1 cellular context compared by ENCODE assay signal in the genomic region with DNA sequence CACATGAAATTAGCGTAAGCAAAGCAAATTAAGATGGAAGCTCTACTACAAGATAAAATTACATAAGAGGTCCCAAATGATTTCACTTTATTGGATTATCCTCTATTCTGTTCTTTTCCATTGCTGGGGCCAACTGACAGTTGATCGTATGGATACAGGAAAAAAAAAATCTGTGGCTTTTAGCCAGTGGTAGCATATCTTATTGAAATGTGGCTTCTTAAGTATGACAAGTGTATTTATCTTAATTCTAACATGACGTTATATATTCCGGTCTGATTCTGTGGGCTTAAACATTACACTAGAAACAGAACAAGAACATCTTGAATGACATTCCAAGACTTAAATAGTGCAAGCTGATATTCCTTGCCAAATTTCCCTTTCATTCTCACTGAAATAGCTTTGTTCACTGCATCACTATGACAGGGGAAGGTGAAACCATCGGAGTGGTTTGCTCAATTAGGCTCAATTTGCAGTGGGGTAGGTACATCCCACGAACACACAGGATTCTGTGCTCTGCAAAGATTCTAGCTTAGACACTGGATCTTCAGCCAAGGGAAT.
A peak's percentile ranks its signal among the peaks of the same experiment; 100 is the strongest.
TF ChIP-seq lines count a peak whose summit lies in the region.

No MANE protein-coding gene starts in this region.

TF ChIP-seq in SK-N-SH, 30 proteins besides CTCF, POLR2A, EP300 and RAD21 (continued from another document):
- TF ChIP-seq, protein P1, sequence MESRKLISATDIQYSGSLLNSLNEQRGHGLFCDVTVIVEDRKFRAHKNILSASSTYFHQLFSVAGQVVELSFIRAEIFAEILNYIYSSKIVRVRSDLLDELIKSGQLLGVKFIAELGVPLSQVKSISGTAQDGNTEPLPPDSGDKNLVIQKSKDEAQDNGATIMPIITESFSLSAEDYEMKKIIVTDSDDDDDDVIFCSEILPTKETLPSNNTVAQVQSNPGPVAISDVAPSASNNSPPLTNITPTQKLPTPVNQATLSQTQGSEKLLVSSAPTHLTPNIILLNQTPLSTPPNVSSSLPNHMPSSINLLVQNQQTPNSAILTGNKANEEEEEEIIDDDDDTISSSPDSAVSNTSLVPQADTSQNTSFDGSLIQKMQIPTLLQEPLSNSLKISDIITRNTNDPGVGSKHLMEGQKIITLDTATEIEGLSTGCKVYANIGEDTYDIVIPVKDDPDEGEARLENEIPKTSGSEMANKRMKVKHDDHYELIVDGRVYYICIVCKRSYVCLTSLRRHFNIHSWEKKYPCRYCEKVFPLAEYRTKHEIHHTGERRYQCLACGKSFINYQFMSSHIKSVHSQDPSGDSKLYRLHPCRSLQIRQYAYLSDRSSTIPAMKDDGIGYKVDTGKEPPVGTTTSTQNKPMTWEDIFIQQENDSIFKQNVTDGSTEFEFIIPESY (IDR thresholded peaks at IDR 0.05; ENCODE audit: borderline replicate concordance, low read depth) = no peak
- TF ChIP-seq GATA2 (CRISPR knock-in tag; IDR thresholded peaks at IDR 0.05) (no peak; the same call in 1 of the 2 replicates), TCF12 (IDR thresholded peaks at IDR 0.05) (peak; percentile 1), TAF1 (IDR thresholded peaks at IDR 0.05; ENCODE audit: borderline replicate concordance, low read depth, low read length) (no peak)
- TF ChIP-seq, protein P2, sequence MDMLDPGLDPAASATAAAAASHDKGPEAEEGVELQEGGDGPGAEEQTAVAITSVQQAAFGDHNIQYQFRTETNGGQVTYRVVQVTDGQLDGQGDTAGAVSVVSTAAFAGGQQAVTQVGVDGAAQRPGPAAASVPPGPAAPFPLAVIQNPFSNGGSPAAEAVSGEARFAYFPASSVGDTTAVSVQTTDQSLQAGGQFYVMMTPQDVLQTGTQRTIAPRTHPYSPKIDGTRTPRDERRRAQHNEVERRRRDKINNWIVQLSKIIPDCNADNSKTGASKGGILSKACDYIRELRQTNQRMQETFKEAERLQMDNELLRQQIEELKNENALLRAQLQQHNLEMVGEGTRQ (IDR thresholded peaks at IDR 0.05; ENCODE audit: borderline replicate concordance, low read depth, low read length) = no peak
- TF ChIP-seq, protein P3, sequence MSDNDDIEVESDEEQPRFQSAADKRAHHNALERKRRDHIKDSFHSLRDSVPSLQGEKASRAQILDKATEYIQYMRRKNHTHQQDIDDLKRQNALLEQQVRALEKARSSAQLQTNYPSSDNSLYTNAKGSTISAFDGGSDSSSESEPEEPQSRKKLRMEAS (IDR thresholded peaks at IDR 0.05; ENCODE audit: low read depth) = no peak
TF ChIP-seq in SK-N-SH: peak in this region for 2.
